ENCODE assay signal across 21 cellular contexts in the genomic region with DNA sequence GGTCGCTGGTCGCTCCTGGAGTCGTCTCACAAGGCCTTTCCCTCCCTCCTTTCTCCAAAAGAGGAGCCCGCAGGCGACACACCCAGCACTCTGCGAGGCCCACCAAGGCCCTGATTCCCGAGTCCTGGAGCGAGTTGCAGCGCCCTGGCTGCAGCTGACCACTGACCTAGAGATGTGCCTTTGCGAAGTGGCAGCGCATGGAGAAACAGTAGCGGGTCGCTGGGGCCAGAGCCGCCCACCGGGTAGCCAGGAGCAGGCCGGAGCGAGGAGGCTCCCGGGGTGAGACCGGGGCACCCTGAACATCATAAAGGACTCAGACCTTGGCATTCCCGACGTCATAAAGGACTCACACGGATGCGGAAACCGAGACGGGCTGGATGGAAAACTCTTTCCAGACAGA. TPM values are rescaled to one million over a fixed set of nuclear protein-coding genes. Genes with fewer than 3 reads are reported as not detected.
A peak's percentile ranks its signal among the peaks of the same experiment; 100 is the strongest.
DNase-seq lines count a peak whose midpoint lies in the region; ATAC-seq, FAIRE-seq and TF ChIP-seq lines count a peak whose summit lies in the region.
"Had no signal": no experiment of that assay in that cellular context is flagged by ENCODE, and none has a peak within 500 bp of the region (broad histone marks: within the 10 kb centered on the region; RNA-seq: fewer than 3 reads in every experiment).

No MANE protein-coding gene starts in this region.

- H3K9me3 Mint-ChIP-seq in chondrocyte (ENCODE audit: low read depth) = no peaks in the 10 kb centered on the region
- H3K9me3 Mint-ChIP-seq in stimulated activated naive CD8-positive, alpha-beta T cell treated with anti-CD3 and anti-CD28 coated beads, Interleukin-15, amount 100 ng/mL, for 72 hours = no peaks in the 10 kb centered on the region
- H3K9me3 Mint-ChIP-seq: CD4-positive, CD25-positive, alpha-beta regulatory T cell; IgD-negative memory B cell had no signal

- H3K36me3 ChIP-seq in H7 (replicated peaks; ENCODE audit: control insufficient read depth, insufficient read depth, low read length) (no peaks in the 10 kb centered on the region), tibial artery (no peaks in the 10 kb centered on the region)
- H3K36me3 ChIP-seq: BLaER1 treated with 17β-estradiol and CSF1 and Interleukin-3, amounts not matched to agents 10 nM and 100 nM had no signal

- H3K4me3 ChIP-seq in H7 (ENCODE audit: insufficient read depth, low read depth, low read length) (no peak overlapping the region), tibial artery (no peak overlapping the region)
- H3K4me3 ChIP-seq: BLaER1 treated with 17β-estradiol and CSF1 and Interleukin-3, amounts not matched to agents 10 nM and 100 nM; GM12878; GM23248 had no signal

- no peak overlapping the region for H3K27ac Mint-ChIP-seq in chondrocyte (ENCODE audit: unreplicated experiment)
- H3K27ac Mint-ChIP-seq in stimulated activated naive CD8-positive, alpha-beta T cell treated with anti-CD3 and anti-CD28 coated beads, Interleukin-15, amount 100 ng/mL, for 72 hours = no peak overlapping the region
- H3K27ac Mint-ChIP-seq: IgD-negative memory B cell had no signal

- peaks cover 10% of the 10 kb centered on the region for H3K27me3 Mint-ChIP-seq in chondrocyte (ENCODE audit: low read depth)
- H3K27me3 Mint-ChIP-seq in stimulated activated naive CD8-positive, alpha-beta T cell treated with anti-CD3 and anti-CD28 coated beads, Interleukin-15, amount 100 ng/mL, for 72 hours = peaks cover 27% of the 10 kb centered on the region

- no peak for ATAC-seq in stimulated activated naive CD8-positive, alpha-beta T cell treated with anti-CD3 and anti-CD28 coated beads, Interleukin-15, amount 100 ng/mL, for 72 hours
- ATAC-seq: GM12878, HCT116 had no signal

- DNase-seq in D721Med (ENCODE audit: insufficient read length, low spot score) (peak; percentile 7), H7 (peak; percentile 35), chondrocyte (ENCODE audit: low spot score) (peak; percentile 65), islet precursor cell (peak; percentile 48), NCI-H446 treated with DMSO at 0.1 percent for 48 hours (lab: John Stamatoyannopoulos, UW) (no peak), tibial artery (no peak), DMS53 treated with DMSO at 0.1 percent for 48 hours (lab: John Stamatoyannopoulos, UW; ENCODE audit: unreplicated experiment) (no peak)
- no peak for DNase-seq in stimulated activated naive CD8-positive, alpha-beta T cell treated with anti-CD3 and anti-CD28 coated beads, Interleukin-15, amount 100 ng/mL, for 72 hours
- DNase-seq: 8988T; Calu3; CD4-positive, CD25-positive, alpha-beta regulatory T cell; DMS153; DND-41; GF-D8; GM23248 had no signal

- no peak overlapping the region for H3K4me3 Mint-ChIP-seq in chondrocyte (ENCODE audit: unreplicated experiment)
- no peak overlapping the region for H3K4me3 Mint-ChIP-seq in stimulated activated naive CD8-positive, alpha-beta T cell treated with anti-CD3 and anti-CD28 coated beads, Interleukin-15, amount 100 ng/mL, for 72 hours
- H3K4me3 Mint-ChIP-seq: CD4-positive, CD25-positive, alpha-beta regulatory T cell; IgD-negative memory B cell had no signal

- no peaks in the 10 kb centered on the region for H3K9me3 ChIP-seq in tibial artery

- H3K27ac ChIP-seq in tibial artery = no peak overlapping the region
- H3K27ac ChIP-seq: BLaER1 treated with 17β-estradiol and CSF1 and Interleukin-3, amounts not matched to agents 10 nM and 100 nM; GM23248; KMS-11 had no signal

- FAIRE-seq in D721Med (lab: Jason Lieb, UNC) = no peak
- FAIRE-seq: GM12878, GM18507 had no signal

- H3K36me3 Mint-ChIP-seq in chondrocyte (ENCODE audit: low read depth) = no peaks in the 10 kb centered on the region
- H3K36me3 Mint-ChIP-seq: CD4-positive, CD25-positive, alpha-beta regulatory T cell had no signal

- TF ChIP-seq CTCF in D721Med (IDR thresholded peaks at IDR 0.05; ENCODE audit: insufficient read depth, missing control alignments) = no peak
- no peak for TF ChIP-seq CTCF in chondrocyte (IDR thresholded peaks at IDR 0.05)
- no peak for TF ChIP-seq CTCF in tibial artery (IDR thresholded peaks at IDR 0.05)

- intact Hi-C loops in tibial artery (cut with DNase I; ENCODE audit: low total_unique reads) = no loop called here

- no peaks in the 10 kb centered on the region for H3K4me1 ChIP-seq in tibial artery

- peaks cover 4% of the 10 kb centered on the region for H3K4me1 Mint-ChIP-seq in chondrocyte (ENCODE audit: low read depth)
- H3K4me1 Mint-ChIP-seq in stimulated activated naive CD8-positive, alpha-beta T cell treated with anti-CD3 and anti-CD28 coated beads, Interleukin-15, amount 100 ng/mL, for 72 hours = peaks cover 9% of the 10 kb centered on the region

- H3K27me3 ChIP-seq in H7 (ENCODE audit: control insufficient read depth, insufficient read depth, low read length) = no peaks in the 10 kb centered on the region
- H3K27me3 ChIP-seq in tibial artery = peaks cover 0 to 30% of the 10 kb centered on the region in 2 donors
- H3K27me3 ChIP-seq: BLaER1 treated with 17β-estradiol and CSF1 and Interleukin-3, amounts not matched to agents 10 nM and 100 nM had no signal

RNA-seq across cellular contexts. Expression of gene NBPF11, which starts 10.3 kb away (rescaled TPM):
- 4.2 and 7.6 TPM in 2 replicates for total RNA-seq in H7 (2014; rRNA removed; shearing (Covaris generic))
- total RNA-seq in chondrocyte = 10.4 to 11.3 TPM (median 11.0 TPM) in 3 replicates

Comparison
In these comparisons a context has a peak if more than half of its experiments do, and no peak if none do; other contexts are left out.
1. DNase-seq: peak in D721Med (single experiment), H7 (single experiment), chondrocyte (single experiment) and islet precursor cell (single experiment); none in NCI-H446 treated with DMSO at 0.1 percent for 48 hours (single experiment), tibial artery (0 of 2), stimulated activated naive CD8-positive, alpha-beta T cell treated with anti-CD3 and anti-CD28 coated beads, Interleukin-15, amount 100 ng/mL, for 72 hours (0 of 2) and DMS53 treated with DMSO at 0.1 percent for 48 hours (single experiment).